ENCODE assay signal across 26 cellular contexts in genomic region chr11:34874202-34874601, GRCh38.
"Had no signal": no experiment of that assay in that cellular context is flagged by ENCODE, and none has a peak within 500 bp of the region (broad histone marks: within the 10 kb centered on the region; RNA-seq: fewer than 3 reads in every experiment).

No MANE protein-coding gene starts in this region.

- DNase-seq: activated CD4-positive, alpha-beta memory T cell treated with anti-CD3 and anti-CD28 coated beads for 36 hours; activated CD4-positive, alpha-beta T cell treated with anti-CD3 and anti-CD28 coated beads for 36 hours; activated CD4-positive, alpha-beta T cell treated with anti-CD3 and anti-CD28 coated beads, Interleukin-2, amount 10 ng/mL, durations not matched to agents 24 days and 14 days; activated CD4-positive, CD25-positive, alpha-beta regulatory T cell; activated CD4-positive, CD25-positive, alpha-beta regulatory T cell treated with anti-CD3 and anti-CD28 coated beads, Interleukin-2, amount 50 U/mL, for 72 hours; activated CD8-positive, alpha-beta memory T cell treated with anti-CD3 and anti-CD28 coated beads, Interleukin-2, amount 10 ng/mL, durations not matched to agents 7 days and 5 days; activated CD8-positive, alpha-beta memory T cell treated with anti-CD3 and anti-CD28 coated beads, Interleukin-2, amount 50 U/mL, for 4 hours; activated CD8-positive, alpha-beta T cell treated with anti-CD3 and anti-CD28 coated beads, Interleukin-2, amount 10 ng/mL, durations not matched to agents 7 days and 5 days; activated effector memory CD4-positive, alpha-beta T cell treated with anti-CD3 and anti-CD28 coated beads, Interleukin-2, amount 50 U/mL, for 16 hours; activated naive CD4-positive, alpha-beta T cell treated with anti-CD3 and anti-CD28 coated beads for 36 hours; activated naive CD8-positive, alpha-beta T cell treated with anti-CD3 and anti-CD28 coated beads, Interleukin-2, amount 10 ng/mL, durations not matched to agents 7 days and 5 days; activated T-cell treated with anti-CD3 and anti-CD28 coated beads, Interleukin-2, amount 50 U/mL, for 1 hour; activated T-cell treated with anti-CD3 and anti-CD28 coated beads, Interleukin-2, amount 50 U/mL, for 48 hours; brain microvascular endothelial cell; dorsolateral prefrontal cortex; effector memory CD4-positive, alpha-beta T cell; endodermal cell; foreskin fibroblast; T-helper 1 cell; T-helper 2 cell had no signal

- H3K27ac Mint-ChIP-seq: activated CD4-positive, alpha-beta memory T cell treated with anti-CD3 and anti-CD28 coated beads for 36 hours; activated CD4-positive, alpha-beta T cell treated with anti-CD3 and anti-CD28 coated beads for 36 hours; activated CD4-positive, alpha-beta T cell treated with anti-CD3 and anti-CD28 coated beads, Interleukin-2, amount 10 ng/mL, durations not matched to agents 24 days and 14 days; activated CD8-positive, alpha-beta memory T cell treated with anti-CD3 and anti-CD28 coated beads, Interleukin-2, amount 10 ng/mL, durations not matched to agents 7 days and 5 days; activated CD8-positive, alpha-beta T cell treated with anti-CD3 and anti-CD28 coated beads, Interleukin-2, amount 10 ng/mL, durations not matched to agents 7 days and 5 days; activated naive CD4-positive, alpha-beta T cell treated with anti-CD3 and anti-CD28 coated beads for 36 hours; activated naive CD4-positive, alpha-beta T cell treated with anti-CD3 and anti-CD28 coated beads, Interleukin-2, amount 50 U/mL, for 24 hours; activated naive CD8-positive, alpha-beta T cell treated with anti-CD3 and anti-CD28 coated beads, Interleukin-2, amount 10 ng/mL, durations not matched to agents 7 days and 5 days; activated T-helper 1 cell treated with anti-CD3 and anti-CD28 coated beads, Interleukin-12 subunit alpha, Interleukin-12 subunit beta, Interleukin-2, Interleukin-4 antibody, amounts not matched to agents 30 ng/mL and 10 ng/mL and 1 ng/mL, durations not matched to agents 14 hours and 24 hours and 36 hours; activated T-helper 2 cell treated with anti-CD3 and anti-CD28 coated beads, Interferon-gamma antibody, Interleukin-2, Interleukin-4, amounts not matched to agents 10 μg/mL and 5 μg/mL and 100 μg/mL, durations not matched to agents 14 hours and 24 hours and 36 hours; dendritic cell treated with granulocyte-macrophage colony-stimulating factor and Interleukin-4, amounts not matched to agents 40 ng/mL and 50 ng/mL, for 4 days; endodermal cell had no signal

- H3K4me3 Mint-ChIP-seq: activated CD4-positive, alpha-beta memory T cell treated with anti-CD3 and anti-CD28 coated beads for 36 hours; activated CD4-positive, alpha-beta T cell treated with anti-CD3 and anti-CD28 coated beads for 36 hours; activated CD4-positive, alpha-beta T cell treated with anti-CD3 and anti-CD28 coated beads, Interleukin-2, amount 10 ng/mL, durations not matched to agents 24 days and 14 days; activated CD8-positive, alpha-beta memory T cell treated with anti-CD3 and anti-CD28 coated beads, Interleukin-2, amount 10 ng/mL, durations not matched to agents 7 days and 5 days; activated CD8-positive, alpha-beta T cell treated with anti-CD3 and anti-CD28 coated beads, Interleukin-2, amount 10 ng/mL, durations not matched to agents 7 days and 5 days; activated naive CD4-positive, alpha-beta T cell treated with anti-CD3 and anti-CD28 coated beads for 36 hours; activated naive CD4-positive, alpha-beta T cell treated with anti-CD3 and anti-CD28 coated beads, Interleukin-2, amount 50 U/mL, for 24 hours; activated naive CD8-positive, alpha-beta T cell treated with anti-CD3 and anti-CD28 coated beads, Interleukin-2, amount 10 ng/mL, durations not matched to agents 7 days and 5 days; activated T-helper 1 cell treated with anti-CD3 and anti-CD28 coated beads, Interleukin-12 subunit alpha, Interleukin-12 subunit beta, Interleukin-2, Interleukin-4 antibody, amounts not matched to agents 30 ng/mL and 10 ng/mL and 1 ng/mL, durations not matched to agents 14 hours and 24 hours and 36 hours; central memory CD8-positive, alpha-beta T cell; dendritic cell treated with granulocyte-macrophage colony-stimulating factor and Interleukin-4, amounts not matched to agents 40 ng/mL and 50 ng/mL, for 4 days; endodermal cell had no signal

- H3K9me3 Mint-ChIP-seq: activated CD4-positive, alpha-beta memory T cell treated with anti-CD3 and anti-CD28 coated beads for 36 hours; activated CD4-positive, alpha-beta T cell treated with anti-CD3 and anti-CD28 coated beads, Interleukin-2, amount 10 ng/mL, durations not matched to agents 24 days and 14 days; activated naive CD4-positive, alpha-beta T cell treated with anti-CD3 and anti-CD28 coated beads for 36 hours; activated naive CD4-positive, alpha-beta T cell treated with anti-CD3 and anti-CD28 coated beads, Interleukin-2, amount 50 U/mL, for 24 hours; activated naive CD8-positive, alpha-beta T cell treated with anti-CD3 and anti-CD28 coated beads, Interleukin-2, amount 10 ng/mL, durations not matched to agents 7 days and 5 days; activated T-helper 1 cell treated with anti-CD3 and anti-CD28 coated beads, Interleukin-12 subunit alpha, Interleukin-12 subunit beta, Interleukin-2, Interleukin-4 antibody, amounts not matched to agents 30 ng/mL and 10 ng/mL and 1 ng/mL, durations not matched to agents 14 hours and 24 hours and 36 hours; activated T-helper 2 cell treated with anti-CD3 and anti-CD28 coated beads, Interferon-gamma antibody, Interleukin-2, Interleukin-4, amounts not matched to agents 10 μg/mL and 5 μg/mL and 100 μg/mL, durations not matched to agents 14 hours and 24 hours and 36 hours; central memory CD8-positive, alpha-beta T cell had no signal

- H3K4me1 Mint-ChIP-seq: activated CD4-positive, alpha-beta T cell treated with anti-CD3 and anti-CD28 coated beads for 36 hours; activated CD4-positive, alpha-beta T cell treated with anti-CD3 and anti-CD28 coated beads, Interleukin-2, amount 10 ng/mL, durations not matched to agents 24 days and 14 days; activated CD8-positive, alpha-beta memory T cell treated with anti-CD3 and anti-CD28 coated beads, Interleukin-2, amount 10 ng/mL, durations not matched to agents 7 days and 5 days; activated naive CD4-positive, alpha-beta T cell treated with anti-CD3 and anti-CD28 coated beads, Interleukin-2, amount 50 U/mL, for 24 hours; activated naive CD8-positive, alpha-beta T cell treated with anti-CD3 and anti-CD28 coated beads, Interleukin-2, amount 10 ng/mL, durations not matched to agents 7 days and 5 days; central memory CD8-positive, alpha-beta T cell had no signal

- H3K36me3 Mint-ChIP-seq: activated CD8-positive, alpha-beta memory T cell treated with anti-CD3 and anti-CD28 coated beads, Interleukin-2, amount 10 ng/mL, durations not matched to agents 7 days and 5 days had no signal

- ATAC-seq: activated CD4-positive, alpha-beta T cell treated with anti-CD3 and anti-CD28 coated beads for 36 hours; activated CD8-positive, alpha-beta memory T cell treated with anti-CD3 and anti-CD28 coated beads, Interleukin-2, amount 10 ng/mL, durations not matched to agents 7 days and 5 days; activated CD8-positive, alpha-beta T cell treated with anti-CD3 and anti-CD28 coated beads, Interleukin-2, amount 10 ng/mL, durations not matched to agents 7 days and 5 days; esophagus mucosa had no signal

- H3K27me3 Mint-ChIP-seq: activated CD4-positive, alpha-beta memory T cell treated with anti-CD3 and anti-CD28 coated beads for 36 hours; activated CD4-positive, alpha-beta T cell treated with anti-CD3 and anti-CD28 coated beads for 36 hours; activated CD4-positive, alpha-beta T cell treated with anti-CD3 and anti-CD28 coated beads, Interleukin-2, amount 10 ng/mL, durations not matched to agents 24 days and 14 days; activated CD8-positive, alpha-beta memory T cell treated with anti-CD3 and anti-CD28 coated beads, Interleukin-2, amount 10 ng/mL, durations not matched to agents 7 days and 5 days; activated naive CD4-positive, alpha-beta T cell treated with anti-CD3 and anti-CD28 coated beads, Interleukin-2, amount 50 U/mL, for 24 hours; activated naive CD8-positive, alpha-beta T cell treated with anti-CD3 and anti-CD28 coated beads, Interleukin-2, amount 10 ng/mL, durations not matched to agents 7 days and 5 days; central memory CD8-positive, alpha-beta T cell; dendritic cell treated with granulocyte-macrophage colony-stimulating factor and Interleukin-4, amounts not matched to agents 40 ng/mL and 50 ng/mL, for 4 days had no signal
